In genomic region chr6:52635049-52635577, GRCh38 we compare ENCODE assay signal across 18 cellular contexts. TPM values are rescaled to one million over a fixed set of nuclear protein-coding genes. Genes with fewer than 3 reads are reported as not detected.
DNase-seq lines count a peak whose midpoint lies in the region; ATAC-seq and TF ChIP-seq lines count a peak whose summit lies in the region.
"Had no signal": no experiment of that assay in that cellular context is flagged by ENCODE, and none has a peak within 500 bp of the region (broad histone marks: within the 10 kb centered on the region; RNA-seq: fewer than 3 reads in every experiment).

No MANE protein-coding gene starts in this region.

- H3K9me3 Mint-ChIP-seq in HFFc6 (no peaks in the 10 kb centered on the region), nephron progenitor cell (no peaks in the 10 kb centered on the region)
- no peaks in the 10 kb centered on the region for H3K9me3 Mint-ChIP-seq in activated naive CD8-positive, alpha-beta T cell treated with anti-CD3 and anti-CD28 coated beads for 36 hours
- H3K9me3 Mint-ChIP-seq in activated T-helper 1 cell treated with anti-CD3 and anti-CD28 coated beads, Interleukin-12 subunit alpha, Interleukin-12 subunit beta, Interleukin-2, Interleukin-4 antibody, amounts not matched to agents 30 ng/mL and 10 ng/mL and 1 ng/mL, durations not matched to agents 14 hours and 24 hours and 36 hours: no peaks in the 10 kb centered on the region
- H3K9me3 Mint-ChIP-seq: CD8-positive, alpha-beta memory T cell had no signal

- H3K27ac Mint-ChIP-seq in HFFc6 (peak overlapping the region; percentile 50), nephron progenitor cell (peak overlapping the region; percentile 17)
- H3K27ac Mint-ChIP-seq in activated naive CD8-positive, alpha-beta T cell treated with anti-CD3 and anti-CD28 coated beads for 36 hours: peak overlapping the region; percentile 3
- no peak overlapping the region for H3K27ac Mint-ChIP-seq in activated T-helper 1 cell treated with anti-CD3 and anti-CD28 coated beads, Interleukin-12 subunit alpha, Interleukin-12 subunit beta, Interleukin-2, Interleukin-4 antibody, amounts not matched to agents 30 ng/mL and 10 ng/mL and 1 ng/mL, durations not matched to agents 14 hours and 24 hours and 36 hours
- H3K27ac Mint-ChIP-seq: CD8-positive, alpha-beta memory T cell had no signal

- no peaks in the 10 kb centered on the region for H3K36me3 Mint-ChIP-seq in HFFc6 (ENCODE audit: low read depth)
- H3K36me3 Mint-ChIP-seq in activated naive CD8-positive, alpha-beta T cell treated with anti-CD3 and anti-CD28 coated beads for 36 hours: no peaks in the 10 kb centered on the region
- no peaks in the 10 kb centered on the region for H3K36me3 Mint-ChIP-seq in nephron progenitor cell (ENCODE audit: low read depth)
- no peaks in the 10 kb centered on the region for H3K36me3 Mint-ChIP-seq in activated T-helper 1 cell treated with anti-CD3 and anti-CD28 coated beads, Interleukin-12 subunit alpha, Interleukin-12 subunit beta, Interleukin-2, Interleukin-4 antibody, amounts not matched to agents 30 ng/mL and 10 ng/mL and 1 ng/mL, durations not matched to agents 14 hours and 24 hours and 36 hours (ENCODE audit: low read depth)
- H3K36me3 Mint-ChIP-seq: CD8-positive, alpha-beta memory T cell had no signal

- H3K4me3 Mint-ChIP-seq in HFFc6 (peak overlapping the region; percentile 56), nephron progenitor cell (no peak overlapping the region)
- no peak overlapping the region for H3K4me3 Mint-ChIP-seq in activated naive CD8-positive, alpha-beta T cell treated with anti-CD3 and anti-CD28 coated beads for 36 hours
- no peak overlapping the region for H3K4me3 Mint-ChIP-seq in activated T-helper 1 cell treated with anti-CD3 and anti-CD28 coated beads, Interleukin-12 subunit alpha, Interleukin-12 subunit beta, Interleukin-2, Interleukin-4 antibody, amounts not matched to agents 30 ng/mL and 10 ng/mL and 1 ng/mL, durations not matched to agents 14 hours and 24 hours and 36 hours
- H3K4me3 Mint-ChIP-seq: CD8-positive, alpha-beta memory T cell had no signal

- H3K27me3 Mint-ChIP-seq in HFFc6 (ENCODE audit: insufficient read depth) (peaks cover 2% of the 10 kb centered on the region; the same call in 1 of the 2 replicates), nephron progenitor cell (ENCODE audit: low read depth, poor library complexity) (peaks cover under 1% of the 10 kb centered on the region)
- H3K27me3 Mint-ChIP-seq in activated naive CD8-positive, alpha-beta T cell treated with anti-CD3 and anti-CD28 coated beads for 36 hours: peaks cover 10% of the 10 kb centered on the region
- H3K27me3 Mint-ChIP-seq in activated T-helper 1 cell treated with anti-CD3 and anti-CD28 coated beads, Interleukin-12 subunit alpha, Interleukin-12 subunit beta, Interleukin-2, Interleukin-4 antibody, amounts not matched to agents 30 ng/mL and 10 ng/mL and 1 ng/mL, durations not matched to agents 14 hours and 24 hours and 36 hours (ENCODE audit: insufficient read depth): peaks cover 2% of the 10 kb centered on the region

- no peak overlapping the region for H3K27ac ChIP-seq in substantia nigra (ENCODE audit: low read depth, low read length, poor library complexity, severe bottlenecking)
- H3K27ac ChIP-seq: psoas muscle, SJCRH30, VCaP had no signal

- H3K4me1 Mint-ChIP-seq in HFFc6 (ENCODE audit: low read depth) (peaks cover 21% of the 10 kb centered on the region), nephron progenitor cell (peaks cover 21% of the 10 kb centered on the region)
- peaks cover 8% of the 10 kb centered on the region for H3K4me1 Mint-ChIP-seq in activated naive CD8-positive, alpha-beta T cell treated with anti-CD3 and anti-CD28 coated beads for 36 hours
- peaks cover 9% of the 10 kb centered on the region for H3K4me1 Mint-ChIP-seq in activated T-helper 1 cell treated with anti-CD3 and anti-CD28 coated beads, Interleukin-12 subunit alpha, Interleukin-12 subunit beta, Interleukin-2, Interleukin-4 antibody, amounts not matched to agents 30 ng/mL and 10 ng/mL and 1 ng/mL, durations not matched to agents 14 hours and 24 hours and 36 hours (ENCODE audit: low read depth)

- ATAC-seq in activated CD4-positive, CD25-positive, alpha-beta regulatory T cell treated with anti-CD3 and anti-CD28 coated beads, Interleukin-2, amount 50 U/mL, for 24 hours: peak; percentile 65 to 75
- ATAC-seq: psoas muscle had no signal

- no peak for TF ChIP-seq CTCF in HFFc6 (IDR thresholded peaks at IDR 0.05)
- no peak for TF ChIP-seq CTCF in nephron progenitor cell (IDR thresholded peaks at IDR 0.05)

- intact Hi-C loops in activated T-helper 1 cell treated with anti-CD3 and anti-CD28 coated beads, Interleukin-12 subunit alpha, Interleukin-12 subunit beta, Interleukin-2, Interleukin-4 antibody, amounts not matched to agents 30 ng/mL and 10 ng/mL and 1 ng/mL, durations not matched to agents 14 hours and 24 hours and 36 hours (cut with micrococcal nuclease): no loop called here

- DNase-seq in activated CD4-positive, CD25-positive, alpha-beta regulatory T cell treated with anti-CD3 and anti-CD28 coated beads, Interleukin-2, amount 50 U/mL, for 72 hours: no peak
- no peak for DNase-seq in HFFc6
- no peak for DNase-seq in activated naive CD8-positive, alpha-beta T cell treated with anti-CD3 and anti-CD28 coated beads for 36 hours
- DNase-seq in nephron progenitor cell: no peak
- no peak for DNase-seq in substantia nigra (lab: John Stamatoyannopoulos, UW)
- no peak for DNase-seq in activated T-helper 1 cell treated with anti-CD3 and anti-CD28 coated beads, Interleukin-12 subunit alpha, Interleukin-12 subunit beta, Interleukin-2, Interleukin-4 antibody, amounts not matched to agents 30 ng/mL and 10 ng/mL and 1 ng/mL, durations not matched to agents 14 hours and 24 hours and 36 hours (ENCODE audit: low spot score)
- no peak for DNase-seq in NCI-H526 (lab: John Stamatoyannopoulos, UW)
- DNase-seq: 8988T; activated effector memory CD4-positive, alpha-beta T cell treated with Interleukin-2 at 50 U/mL for 16 hours; CD8-positive, alpha-beta memory T cell; central memory CD4-positive, alpha-beta T cell; glutamatergic neuron; NCI-H2171; psoas muscle; SJCRH30; stimulated activated naive CD4-positive, alpha-beta T cell treated with Interleukin-2 at 50 U/mL for 16 hours had no signal

RNA-seq across cellular contexts. Expression of gene TMEM14A, which starts 35.8 kb away (rescaled TPM):
- 10 to 100 TPM; 36.3 to 48.0 (median 45.0) TPM for total RNA-seq in HFFc6 (2021; fragmentation: NEBNext Ultra II Directional; extraction: Animal tissue kit (Norgen Biotek cat#: 25700))
- total RNA-seq in activated naive CD8-positive, alpha-beta T cell treated with anti-CD3 and anti-CD28 coated beads for 36 hours: 10 to 100 TPM; 19.0 to 19.6 TPM
- 12.2 and 15.1 TPM in 2 replicates for total RNA-seq in activated T-helper 1 cell treated with anti-CD3 and anti-CD28 coated beads, Interleukin-12 subunit alpha, Interleukin-12 subunit beta, Interleukin-2, Interleukin-4 antibody, amounts not matched to agents 30 ng/mL and 10 ng/mL and 1 ng/mL, durations not matched to agents 14 hours and 24 hours and 36 hours

RNA-seq across cellular contexts. Expression of gene TRAM2, which starts 58.3 kb away (rescaled TPM):
- 100 to 1,000 TPM; 191 to 235 (median 215) TPM for total RNA-seq in HFFc6 (2021; fragmentation: NEBNext Ultra II Directional; extraction: Animal tissue kit (Norgen Biotek cat#: 25700))
- total RNA-seq in activated naive CD8-positive, alpha-beta T cell treated with anti-CD3 and anti-CD28 coated beads for 36 hours: 1 to 10 TPM; 1.6 to 2.0 TPM
- 2.1 and 2.5 TPM in 2 replicates for total RNA-seq in activated T-helper 1 cell treated with anti-CD3 and anti-CD28 coated beads, Interleukin-12 subunit alpha, Interleukin-12 subunit beta, Interleukin-2, Interleukin-4 antibody, amounts not matched to agents 30 ng/mL and 10 ng/mL and 1 ng/mL, durations not matched to agents 14 hours and 24 hours and 36 hours

Comparison
In these comparisons a context has a peak if more than half of its experiments do, and no peak if none do; other contexts are left out.
1. RNA of gene TRAM2, which starts 58.3 kb away (total RNA-seq): 191 to 235 TPM in HFFc6; 2.1 to 2.5 TPM in activated T-helper 1 cell treated with anti-CD3 and anti-CD28 coated beads, Interleukin-12 subunit alpha, Interleukin-12 subunit beta, Interleukin-2, Interleukin-4 antibody, amounts not matched to agents 30 ng/mL and 10 ng/mL and 1 ng/mL, durations not matched to agents 14 hours and 24 hours and 36 hours and 1.6 to 2.0 TPM in activated naive CD8-positive, alpha-beta T cell treated with anti-CD3 and anti-CD28 coated beads for 36 hours; every median in the first group is over 10 times any median in the second.